ENCODE assay signal across 13 cellular contexts in genomic region chr11:61472868-61473267, GRCh38. TPM values are rescaled to one million over a fixed set of nuclear protein-coding genes. Genes with fewer than 3 reads are reported as not detected.
DNase-seq lines count a peak whose midpoint lies in the region; ATAC-seq lines count a peak whose summit lies in the region.
"Had no signal": no experiment of that assay in that cellular context is flagged by ENCODE, and none has a peak within 500 bp of the region (broad histone marks: within the 10 kb centered on the region; RNA-seq: fewer than 3 reads in every experiment).

No MANE protein-coding gene starts in this region.

- DNase-seq in G401 (ENCODE audit: low spot score) (peak; percentile 35), caudate nucleus (lab: John Stamatoyannopoulos, UW) (peak in 8 of 61 donors; percentile 18 to 64 (median 44)), iris pigment epithelial cell (ENCODE audit: low read depth) (peak; percentile 46), NOMO-1 treated with DMSO at 0.1 percent for 48 hours (lab: John Stamatoyannopoulos, UW; ENCODE audit: unreplicated experiment) (no peak), NCI-H1694 treated with DMSO at 0.1 percent for 48 hours (lab: John Stamatoyannopoulos, UW) (no peak)
- DNase-seq: DMS79 treated with DMSO at 0.1 percent for 48 hours had no signal

- peaks cover 0 to 9% (median 4%) of the 10 kb centered on the region in 3 donors for H3K36me3 ChIP-seq in skeletal muscle tissue (ENCODE audit: control insufficient read depth in 3 of 3, insufficient read depth in 3 of 3, low read length in 3 of 3)

- H3K4me3 ChIP-seq in skeletal muscle tissue (ENCODE audit: low read length in 3 of 3), result no peak overlapping the region
- H3K4me3 ChIP-seq: GM12878, upper lobe of left lung had no signal

- in situ Hi-C loops in G401 (cut with HindIII; ENCODE audit: low sequenced_read_pairs), result no loop called here

- H3K27ac ChIP-seq in caudate nucleus (ENCODE audit: low read depth, low read length) (peak overlapping the region; percentile 87), skeletal muscle tissue (ENCODE audit: low read depth, low read length) (peak overlapping the region; percentile 62)

- ATAC-seq in HG03196 (IDR thresholded peaks at IDR 0.05; ENCODE audit: unreplicated experiment) (no peak), GM21528 (IDR thresholded peaks at IDR 0.05; ENCODE audit: low FRiP score, unreplicated experiment) (no peak)
- ATAC-seq: GM12878 had no signal

- H3K9ac ChIP-seq in skeletal muscle tissue (ENCODE audit: low read depth in 1 of 3, low read length in 3 of 3), result peak overlapping the region in 1 of 3 donors; percentile 17

- no peaks in the 10 kb centered on the region for H3K9me3 ChIP-seq in skeletal muscle tissue (ENCODE audit: control insufficient read depth in 3 of 3, low read length in 3 of 3)
- H3K9me3 ChIP-seq: upper lobe of left lung had no signal

- peaks cover 18 to 37% (median 23%) of the 10 kb centered on the region in 3 donors for H3K4me1 ChIP-seq in skeletal muscle tissue (ENCODE audit: control insufficient read depth in 3 of 3, insufficient read depth in 3 of 3, low read length in 3 of 3)

- H3K27me3 ChIP-seq in skeletal muscle tissue (ENCODE audit: control insufficient read depth in 3 of 3, insufficient read depth in 3 of 3, low read length in 3 of 3), result peaks cover 0 to 3% (median 2%) of the 10 kb centered on the region in 3 donors
- H3K27me3 ChIP-seq: upper lobe of left lung had no signal

RNA-seq across cellular contexts. Expression of gene LRRC10B, which starts 35.7 kb away (rescaled TPM):
- total RNA-seq in G401 (2014; rRNA removed; shearing (Covaris generic)), result 2.5 and 4.6 TPM in 2 replicates
- not detected for total RNA-seq in skeletal muscle tissue
- total RNA-seq: GM12878, lung microvascular endothelial cell, NCI-H460 had no signal

RNA-seq across cellular contexts. Expression of gene SDHAF2, which starts 42.9 kb away (rescaled TPM):
- 19.5 and 22.3 TPM in 2 replicates for total RNA-seq in G401 (2014; rRNA removed; shearing (Covaris generic))
- 63.2 TPM for total RNA-seq in skeletal muscle tissue

RNA-seq across cellular contexts. Expression of gene CPSF7, which starts 43.1 kb away (rescaled TPM):
- 29.5 and 39.1 TPM in 2 replicates for total RNA-seq in G401 (2014; rRNA removed; shearing (Covaris generic))
- total RNA-seq in skeletal muscle tissue, result 17.7 TPM

Comparison
In these comparisons a context has a peak if more than half of its experiments do, and no peak if none do; other contexts are left out.
1. DNase-seq: peak in G401 (single experiment) and iris pigment epithelial cell (single experiment); none in NOMO-1 treated with DMSO at 0.1 percent for 48 hours (single experiment) and NCI-H1694 treated with DMSO at 0.1 percent for 48 hours (single experiment).